Comparison of ENCODE assay signal across 9 cellular contexts in the genomic region with DNA sequence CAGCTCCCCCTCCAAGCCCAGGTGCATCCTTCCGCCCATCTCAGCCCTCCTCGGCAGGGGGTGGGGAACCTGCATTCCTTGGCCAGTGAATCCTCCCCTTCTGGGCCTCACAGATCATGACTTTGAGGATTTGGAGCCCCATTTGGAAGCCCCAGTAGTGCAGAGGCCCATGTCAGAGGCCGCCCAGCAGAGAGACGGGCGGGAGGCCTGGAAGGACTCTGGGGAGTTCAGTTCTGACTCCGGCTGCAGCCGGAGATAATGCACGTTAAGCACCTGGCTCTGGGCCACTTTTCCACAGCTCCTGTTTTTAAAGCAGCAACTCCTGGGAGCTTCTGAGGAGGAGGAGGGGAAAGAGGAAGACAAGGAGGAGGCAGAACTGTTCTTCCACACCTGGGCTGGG. TPM values are rescaled to one million over a fixed set of nuclear protein-coding genes. Genes with fewer than 3 reads are reported as not detected.
DNase-seq lines count a peak whose midpoint lies in the region; ATAC-seq and TF ChIP-seq lines count a peak whose summit lies in the region.
"Had no signal": no experiment of that assay in that cellular context is flagged by ENCODE, and none has a peak within 500 bp of the region (broad histone marks: within the 10 kb centered on the region; RNA-seq: fewer than 3 reads in every experiment).

No MANE protein-coding gene starts in this region.

- CTCF ChIA-PET in HEK293 (lab: Yijun Ruan, JAX) = interaction anchor here (0.8 to 9.3 kb wide), 12 partner anchors 9 to 672 kb away, joined by 3 to 105 read pairs (median 5); a partner anchor contains a TSS
- CTCF ChIA-PET in activated CD8-positive, alpha-beta memory T cell treated with anti-CD3 and anti-CD28 coated beads, Interleukin-2, amount 10 ng/mL, durations not matched to agents 7 days and 5 days (lab: Charles Lee) = interaction anchor here (0.8 to 1.3 kb wide), 3 partner anchors 40 to 58 kb away, joined by 3 to 5 read pairs (median 3); no protein-coding TSS in a partner anchor

- DNase-seq in NCI-H82 (lab: John Stamatoyannopoulos, UW) = peak; percentile 89
- DNase-seq in head of caudate nucleus = peak in 23 of 42 donors; percentile 24 to 82 (median 53)
- no peak for DNase-seq in gastrocnemius medialis
- no peak for DNase-seq in activated CD8-positive, alpha-beta memory T cell treated with anti-CD3 and anti-CD28 coated beads, Interleukin-2, amount 10 ng/mL, durations not matched to agents 7 days and 5 days
- DNase-seq in dedifferentiated amniotic fluid mesenchymal stem cell (ENCODE audit: extremely low spot score) = no peak
- DNase-seq: stimulated activated CD4-positive, alpha-beta T cell treated with anti-CD3 and anti-CD28 coated beads, Interleukin-15, amount 100 ng/mL, for 24 hours had no signal

- H3K27me3 ChIP-seq in gastrocnemius medialis = no peaks in the 10 kb centered on the region

- ATAC-seq in gastrocnemius medialis (no peak), HG02884 (IDR thresholded peaks at IDR 0.05; ENCODE audit: unreplicated experiment) (no peak), HG03342 (IDR thresholded peaks at IDR 0.05; ENCODE audit: unreplicated experiment) (no peak)
- ATAC-seq in activated CD8-positive, alpha-beta memory T cell treated with anti-CD3 and anti-CD28 coated beads, Interleukin-2, amount 10 ng/mL, durations not matched to agents 7 days and 5 days = no peak

- peak overlapping the region; percentile 69 for H3K27ac ChIP-seq in HEK293 (ENCODE audit: extremely low read depth, low read depth, low read length)
- peak overlapping the region; percentile 2 to 96 (median 61) for H3K27ac ChIP-seq in gastrocnemius medialis

- no peaks in the 10 kb centered on the region for H3K36me3 Mint-ChIP-seq in activated CD8-positive, alpha-beta memory T cell treated with anti-CD3 and anti-CD28 coated beads, Interleukin-2, amount 10 ng/mL, durations not matched to agents 7 days and 5 days

- no peak for TF ChIP-seq POLR2A in gastrocnemius medialis (IDR thresholded peaks at IDR 0.05)

- no peak overlapping the region for H3K27ac Mint-ChIP-seq in activated CD8-positive, alpha-beta memory T cell treated with anti-CD3 and anti-CD28 coated beads, Interleukin-2, amount 10 ng/mL, durations not matched to agents 7 days and 5 days

- H3K4me3 Mint-ChIP-seq in activated CD8-positive, alpha-beta memory T cell treated with anti-CD3 and anti-CD28 coated beads, Interleukin-2, amount 10 ng/mL, durations not matched to agents 7 days and 5 days = no peak overlapping the region

- H3K27me3 Mint-ChIP-seq in activated CD8-positive, alpha-beta memory T cell treated with anti-CD3 and anti-CD28 coated beads, Interleukin-2, amount 10 ng/mL, durations not matched to agents 7 days and 5 days = peaks cover 62% of the 10 kb centered on the region

- H3K4me1 ChIP-seq in HEK293 (ENCODE audit: control insufficient read depth, insufficient read depth, low read length) (peaks cover 41% of the 10 kb centered on the region), gastrocnemius medialis (peaks cover 70 to 83% of the 10 kb centered on the region in 2 donors)

- intact Hi-C loops in head of caudate nucleus (cut with DNase I) = no loop called here
- intact Hi-C loops in gastrocnemius medialis (cut with DNase I; ENCODE audit: low total_unique reads) = no loop called here

- peaks cover 2% of the 10 kb centered on the region for H3K4me1 Mint-ChIP-seq in activated CD8-positive, alpha-beta memory T cell treated with anti-CD3 and anti-CD28 coated beads, Interleukin-2, amount 10 ng/mL, durations not matched to agents 7 days and 5 days

- H3K36me3 ChIP-seq in HEK293 (ENCODE audit: control insufficient read depth in 2 of 2, insufficient read depth in 1 of 2, low read length in 2 of 2) = no peaks in the 10 kb centered on the region
- peaks cover 0 to 39% of the 10 kb centered on the region in 2 donors for H3K36me3 ChIP-seq in gastrocnemius medialis

- H3K9me3 Mint-ChIP-seq in activated CD8-positive, alpha-beta memory T cell treated with anti-CD3 and anti-CD28 coated beads, Interleukin-2, amount 10 ng/mL, durations not matched to agents 7 days and 5 days (ENCODE audit: low read depth) = no peaks in the 10 kb centered on the region

- H3K4me3 ChIP-seq in HEK293 (ENCODE audit: low read depth, low read length) (no peak overlapping the region), gastrocnemius medialis (peak overlapping the region in 1 of 4 donors; percentile 18)

- H3K9me3 ChIP-seq in HEK293 (ENCODE audit: control insufficient read depth, insufficient read depth, low read depth, low read length) (no peaks in the 10 kb centered on the region), gastrocnemius medialis (no peaks in the 10 kb centered on the region)

- POLR2A ChIA-PET in HEK293 (lab: Yijun Ruan, JAX) = interaction anchor here (0.9 to 3.0 kb wide), 4 partner anchors 15 to 157 kb away, joined by 3 to 14 read pairs (median 4); a partner anchor contains a TSS

- in situ Hi-C loops in gastrocnemius medialis (cut with MboI; ENCODE audit: low sequenced_read_pairs in 4 of 4) = no loop called here

- TF ChIP-seq CTCF in HEK293 (tag by site-specific recombination; IDR thresholded peaks at IDR 0.05) (no peak), gastrocnemius medialis (IDR thresholded peaks at IDR 0.05 in 4 of 5, conservative IDR thresholded peaks at IDR 0.05 in 1 of 5) (no peak)

TF ChIP-seq in HEK293, 187 proteins besides CTCF, POLR2A, EP300 and RAD21:
- TF ChIP-seq, protein P1, sequence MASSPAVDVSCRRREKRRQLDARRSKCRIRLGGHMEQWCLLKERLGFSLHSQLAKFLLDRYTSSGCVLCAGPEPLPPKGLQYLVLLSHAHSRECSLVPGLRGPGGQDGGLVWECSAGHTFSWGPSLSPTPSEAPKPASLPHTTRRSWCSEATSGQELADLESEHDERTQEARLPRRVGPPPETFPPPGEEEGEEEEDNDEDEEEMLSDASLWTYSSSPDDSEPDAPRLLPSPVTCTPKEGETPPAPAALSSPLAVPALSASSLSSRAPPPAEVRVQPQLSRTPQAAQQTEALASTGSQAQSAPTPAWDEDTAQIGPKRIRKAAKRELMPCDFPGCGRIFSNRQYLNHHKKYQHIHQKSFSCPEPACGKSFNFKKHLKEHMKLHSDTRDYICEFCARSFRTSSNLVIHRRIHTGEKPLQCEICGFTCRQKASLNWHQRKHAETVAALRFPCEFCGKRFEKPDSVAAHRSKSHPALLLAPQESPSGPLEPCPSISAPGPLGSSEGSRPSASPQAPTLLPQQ (tag by site-specific recombination; IDR thresholded peaks at IDR 0.05) = peak; percentile 94
- peak; percentile 62 for TF ChIP-seq ZBTB8A (tag by site-specific recombination; IDR thresholded peaks at IDR 0.05)
- TF ChIP-seq SP7 (tag by site-specific recombination; IDR thresholded peaks at IDR 0.05) = no peak
- peak; percentile 44; the same call in 1 of the 2 replicates for TF ChIP-seq ZNF423 (tag by site-specific recombination; IDR thresholded peaks at IDR 0.05)
- no peak for TF ChIP-seq ZNF354C (tag by site-specific recombination; IDR thresholded peaks at IDR 0.05; ENCODE audit: borderline replicate concordance, low read depth)
- TF ChIP-seq OSR2 (tag by site-specific recombination; IDR thresholded peaks at IDR 0.05) = peak; percentile 99
- TF ChIP-seq, protein P2, sequence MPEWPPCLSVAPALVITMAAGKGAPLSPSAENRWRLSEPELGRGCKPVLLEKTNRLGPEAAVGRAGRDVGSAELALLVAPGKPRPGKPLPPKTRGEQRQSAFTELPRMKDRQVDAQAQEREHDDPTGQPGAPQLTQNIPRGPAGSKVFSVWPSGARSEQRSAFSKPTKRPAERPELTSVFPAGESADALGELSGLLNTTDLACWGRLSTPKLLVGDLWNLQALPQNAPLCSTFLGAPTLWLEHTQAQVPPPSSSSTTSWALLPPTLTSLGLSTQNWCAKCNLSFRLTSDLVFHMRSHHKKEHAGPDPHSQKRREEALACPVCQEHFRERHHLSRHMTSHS (tag by site-specific recombination; IDR thresholded peaks at IDR 0.05) = no peak
- TF ChIP-seq ZFP69B (tag by site-specific recombination; IDR thresholded peaks at IDR 0.05) = peak; percentile 76; the same call in 1 of the 2 replicates
- TF ChIP-seq ZNF157 (tag by site-specific recombination; IDR thresholded peaks at IDR 0.05) = no peak
- TF ChIP-seq ZXDB (tag by site-specific recombination; IDR thresholded peaks at IDR 0.05) = 0 out of 2 replicates have a peak, but pooled peaks have one; percentile 13
- TF ChIP-seq, protein P3, sequence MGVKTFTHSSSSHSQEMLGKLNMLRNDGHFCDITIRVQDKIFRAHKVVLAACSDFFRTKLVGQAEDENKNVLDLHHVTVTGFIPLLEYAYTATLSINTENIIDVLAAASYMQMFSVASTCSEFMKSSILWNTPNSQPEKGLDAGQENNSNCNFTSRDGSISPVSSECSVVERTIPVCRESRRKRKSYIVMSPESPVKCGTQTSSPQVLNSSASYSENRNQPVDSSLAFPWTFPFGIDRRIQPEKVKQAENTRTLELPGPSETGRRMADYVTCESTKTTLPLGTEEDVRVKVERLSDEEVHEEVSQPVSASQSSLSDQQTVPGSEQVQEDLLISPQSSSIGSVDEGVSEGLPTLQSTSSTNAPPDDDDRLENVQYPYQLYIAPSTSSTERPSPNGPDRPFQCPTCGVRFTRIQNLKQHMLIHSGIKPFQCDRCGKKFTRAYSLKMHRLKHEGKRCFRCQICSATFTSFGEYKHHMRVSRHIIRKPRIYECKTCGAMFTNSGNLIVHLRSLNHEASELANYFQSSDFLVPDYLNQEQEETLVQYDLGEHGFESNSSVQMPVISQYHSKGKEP (tag by site-specific recombination; IDR thresholded peaks at IDR 0.05) = peak; percentile 88
- peak; percentile 71 for TF ChIP-seq GLIS1 (tag by site-specific recombination; IDR thresholded peaks at IDR 0.05)

RNA-seq across cellular contexts. Expression of a gene that starts 14.9 kb away (rescaled TPM):
- total RNA-seq in gastrocnemius medialis = 100 to 1,000 TPM; 122 to 266 (median 150) TPM
- total RNA-seq in activated CD8-positive, alpha-beta memory T cell treated with anti-CD3 and anti-CD28 coated beads, Interleukin-2, amount 10 ng/mL, durations not matched to agents 7 days and 5 days = under 1 TPM; 0.12 to 0.40 TPM

Comparison
In these comparisons a context has a peak if more than half of its experiments do, and no peak if none do; other contexts are left out.
1. DNase-seq: peak in NCI-H82 (single experiment) and head of caudate nucleus (23 of 42); none in gastrocnemius medialis (0 of 2), activated CD8-positive, alpha-beta memory T cell treated with anti-CD3 and anti-CD28 coated beads, Interleukin-2, amount 10 ng/mL, durations not matched to agents 7 days and 5 days (single experiment) and dedifferentiated amniotic fluid mesenchymal stem cell (single experiment).
2. RNA of a gene that starts 14.9 kb away (total RNA-seq): 122 to 266 TPM in gastrocnemius medialis; 0.12 to 0.40 TPM in activated CD8-positive, alpha-beta memory T cell treated with anti-CD3 and anti-CD28 coated beads, Interleukin-2, amount 10 ng/mL, durations not matched to agents 7 days and 5 days; every median in the first group is over 10 times any median in the second.